In genomic region chr3:194671900-194672808, GRCh38 we compare ENCODE assay signal across 8 cellular contexts. TPM values are rescaled to one million over a fixed set of nuclear protein-coding genes. Genes with fewer than 3 reads are reported as not detected.
DNase-seq lines count a peak whose midpoint lies in the region; ATAC-seq and TF ChIP-seq lines count a peak whose summit lies in the region.

Gene LSG1 (minus strand): TSS chr3:194672191. CDS start chr3:194672162, 29 bp downstream.

- no peaks in the 10 kb centered on the region for H3K9me3 Mint-ChIP-seq in effector memory CD8-positive, alpha-beta T cell

- peak within 1 kb of the TSS; percentile 99 to 100 for H3K4me3 Mint-ChIP-seq in effector memory CD8-positive, alpha-beta T cell

- ATAC-seq in effector memory CD8-positive, alpha-beta T cell (replicated peaks), result peak; percentile 94

- H3K27me3 Mint-ChIP-seq in effector memory CD8-positive, alpha-beta T cell, result peaks cover 4 to 9% of the 10 kb centered on the region in 2 donors

- DNase-seq in CMK (ENCODE audit: low read depth) (peak; percentile 74), GM20000 (ENCODE audit: low spot score) (peak; percentile 83), HT1080 (ENCODE audit: low read depth) (peak; percentile 93), NOMO-1 treated with DMSO at 0.1 percent for 48 hours (lab: John Stamatoyannopoulos, UW; ENCODE audit: unreplicated experiment) (peak; percentile 98), medulla oblongata (ENCODE audit: extremely low spot score) (peak; percentile 95)
- peak; percentile 76 to 79 for DNase-seq in activated CD8-positive, alpha-beta memory T cell treated with anti-CD3 and anti-CD28 coated beads for 4 hours (ENCODE audit: low read depth in 2 of 2)
- peak; percentile 87 to 89 (median 87) for DNase-seq in effector memory CD8-positive, alpha-beta T cell
- DNase-seq in stimulated activated CD8-positive, alpha-beta memory T cell treated with anti-CD3 and anti-CD28 coated beads, Interleukin-12 subunit alpha, Interleukin-12 subunit beta, amount 100 ng/mL, for 1 hour (ENCODE audit: low read depth), result peak; percentile 85

- no peak for TF ChIP-seq CTCF in GM20000 (IDR thresholded peaks at IDR 0.05; ENCODE audit: extremely low read depth, missing control alignments)

- peaks cover 21 to 32% of the 10 kb centered on the region in 2 donors for H3K4me1 Mint-ChIP-seq in effector memory CD8-positive, alpha-beta T cell (ENCODE audit: low read depth in 2 of 2)

- peaks cover 15% of the 10 kb centered on the region for H3K36me3 Mint-ChIP-seq in effector memory CD8-positive, alpha-beta T cell (ENCODE audit: insufficient read depth)

- H3K27ac Mint-ChIP-seq in effector memory CD8-positive, alpha-beta T cell, result peak within 1 kb of the TSS; percentile 99

RNA-seq across cellular contexts. Expression of gene LSG1, which starts in this region (rescaled TPM):
- total RNA-seq in HT1080 (2014; rRNA removed; shearing (Covaris generic)), result 103 and 108 TPM in 2 replicates
- polyA plus RNA-seq in HT1080 (2015; cell fraction: cytosol; rRNA removed), result 39.6 and 46.3 TPM in 2 replicates
- 105 and 135 TPM in 2 replicates for polyA plus RNA-seq in HT1080 (2015; cell fraction: nucleus; rRNA removed)

Comparison
In these comparisons a context has a peak if more than half of its experiments do, and no peak if none do; other contexts are left out.
1. Peak in every context shown above with its lines: DNase-seq and ATAC-seq.